8 cellular contexts compared by ENCODE assay signal in genomic region chr7:6530626-6531491, GRCh38. TPM values are rescaled to one million over a fixed set of nuclear protein-coding genes. Genes with fewer than 3 reads are reported as not detected.
DNase-seq lines count a peak whose midpoint lies in the region; ATAC-seq and TF ChIP-seq lines count a peak whose summit lies in the region.

No MANE protein-coding gene starts in this region.

- 2% methylated on average over 74 of the region's 74 CpGs for WGBS in esophagus, 2 donors

- peaks cover 26% of the 10 kb centered on the region for H3K27me3 Mint-ChIP-seq in activated CD8-positive, alpha-beta T cell treated with anti-CD3 and anti-CD28 coated beads, Interleukin-2, amount 10 ng/mL, durations not matched to agents 7 days and 5 days (ENCODE audit: low read depth)

- peak overlapping the region; percentile 68 for H3K4me2 ChIP-seq in skeletal muscle satellite cell (ENCODE audit: low read length)

- no peaks in the 10 kb centered on the region for H3K36me3 ChIP-seq in esophagus (ENCODE audit: control insufficient read depth in 2 of 2, insufficient read depth in 2 of 2, low read length in 1 of 2)
- no peaks in the 10 kb centered on the region for H3K36me3 ChIP-seq in skeletal muscle satellite cell (ENCODE audit: insufficient read depth, low read length)

- H3K4me3 Mint-ChIP-seq in activated CD8-positive, alpha-beta T cell treated with anti-CD3 and anti-CD28 coated beads, Interleukin-2, amount 10 ng/mL, durations not matched to agents 7 days and 5 days, result peak overlapping the region; percentile 78

- peaks cover 29% of the 10 kb centered on the region for H3K4me1 Mint-ChIP-seq in activated CD8-positive, alpha-beta T cell treated with anti-CD3 and anti-CD28 coated beads, Interleukin-2, amount 10 ng/mL, durations not matched to agents 7 days and 5 days (ENCODE audit: low read depth)

- ATAC-seq in HG03342 (IDR thresholded peaks at IDR 0.05; ENCODE audit: unreplicated experiment) (peak; percentile 41), HG03571 (IDR thresholded peaks at IDR 0.05; ENCODE audit: unreplicated experiment) (no peak), HG02571 (IDR thresholded peaks at IDR 0.05; ENCODE audit: unreplicated experiment) (no peak)
- ATAC-seq in activated CD8-positive, alpha-beta T cell treated with anti-CD3 and anti-CD28 coated beads, Interleukin-2, amount 10 ng/mL, durations not matched to agents 7 days and 5 days, result peak; percentile 88

- H3K9ac ChIP-seq in skeletal muscle satellite cell (ENCODE audit: low read depth, low read length), result no peak overlapping the region

- peak; percentile 43 for DNase-seq in G401 (ENCODE audit: low spot score)
- peak; percentile 83 for DNase-seq in activated CD8-positive, alpha-beta T cell treated with anti-CD3 and anti-CD28 coated beads, Interleukin-2, amount 10 ng/mL, durations not matched to agents 7 days and 5 days
- no peak for DNase-seq in RWPE1 (ENCODE audit: low spot score)

- no peaks in the 10 kb centered on the region for H3K36me3 Mint-ChIP-seq in activated CD8-positive, alpha-beta T cell treated with anti-CD3 and anti-CD28 coated beads, Interleukin-2, amount 10 ng/mL, durations not matched to agents 7 days and 5 days (ENCODE audit: low read depth)

- CTCF ChIA-PET in activated CD8-positive, alpha-beta T cell treated with anti-CD3 and anti-CD28 coated beads, Interleukin-2, amount 10 ng/mL, durations not matched to agents 7 days and 5 days (lab: Charles Lee), result interaction anchor here (0.9 kb wide), 1 partner anchor 28 kb away, joined by 3 read pairs; no protein-coding TSS in a partner anchor
- CTCF ChIA-PET in RWPE1 (lab: Yijun Ruan, JAX), result interaction anchor here (0.6 kb wide), 1 partner anchor 25 kb away, joined by 3 read pairs; no protein-coding TSS in a partner anchor

- POLR2A ChIA-PET in activated CD8-positive, alpha-beta T cell treated with anti-CD3 and anti-CD28 coated beads, Interleukin-2, amount 10 ng/mL, durations not matched to agents 7 days and 5 days (lab: Charles Lee), result no interaction called here
- POLR2A ChIA-PET in RWPE1 (lab: Yijun Ruan, JAX; ENCODE audit: low non-redundant PET), result no interaction called here

- H3K9me3 ChIP-seq in esophagus (ENCODE audit: control insufficient read depth in 2 of 2, insufficient read depth in 1 of 2, low read depth in 1 of 2, low read length in 1 of 2) (no peaks in the 10 kb centered on the region), skeletal muscle satellite cell (replicated peaks; ENCODE audit: low read length) (no peaks in the 10 kb centered on the region)

- H3K27ac Mint-ChIP-seq in activated CD8-positive, alpha-beta T cell treated with anti-CD3 and anti-CD28 coated beads, Interleukin-2, amount 10 ng/mL, durations not matched to agents 7 days and 5 days, result no peak overlapping the region

- TF ChIP-seq CTCF in RWPE1 (conservative IDR thresholded peaks at IDR 0.05; ENCODE audit: low read depth), result no peak

- H3K27me3 ChIP-seq in esophagus (ENCODE audit: control insufficient read depth in 1 of 2, insufficient read depth in 2 of 2, low read length in 2 of 2) (peaks cover 4 to 13% of the 10 kb centered on the region in 2 donors), skeletal muscle satellite cell (ENCODE audit: control insufficient read depth, insufficient read depth, low read length) (peaks cover 72% of the 10 kb centered on the region)

- H3K27ac ChIP-seq in esophagus (ENCODE audit: low read depth in 2 of 2, low read length in 1 of 2) (no peak overlapping the region), RWPE1 (no peak overlapping the region)

- in situ Hi-C loops in G401 (cut with HindIII; ENCODE audit: low sequenced_read_pairs), result no loop called here

- H3K4me1 ChIP-seq in esophagus (ENCODE audit: control insufficient read depth in 2 of 2, insufficient read depth in 2 of 2, low read length in 1 of 2) (peaks cover 0 to 14% of the 10 kb centered on the region in 2 donors), skeletal muscle satellite cell (ENCODE audit: control insufficient read depth, insufficient read depth, low read length) (peaks cover 9% of the 10 kb centered on the region)

- H3K9me3 Mint-ChIP-seq in activated CD8-positive, alpha-beta T cell treated with anti-CD3 and anti-CD28 coated beads, Interleukin-2, amount 10 ng/mL, durations not matched to agents 7 days and 5 days (ENCODE audit: insufficient read depth), result no peaks in the 10 kb centered on the region

- H3K4me3 ChIP-seq in esophagus (ENCODE audit: low read depth in 1 of 2, low read length in 2 of 2), result peak overlapping the region; percentile 42 to 53
- H3K4me3 ChIP-seq in skeletal muscle satellite cell (ENCODE audit: low read length), result no peak overlapping the region

RNA-seq across cellular contexts. Expression of gene GRID2IP, which starts 20.4 kb away (rescaled TPM):
- 0.44 TPM in 1 of 2 replicates, not detected in the other for total RNA-seq in G401 (2014; rRNA removed; shearing (Covaris generic))
- under 1 TPM in 1 of 2 experiments, not detected in 1; 0.21 TPM for total RNA-seq in activated CD8-positive, alpha-beta T cell treated with anti-CD3 and anti-CD28 coated beads, Interleukin-2, amount 10 ng/mL, durations not matched to agents 7 days and 5 days
- polyA plus RNA-seq in esophagus, result under 1 TPM; 0.39 to 0.44 TPM
- total RNA-seq in skeletal muscle satellite cell (2012; rRNA removed), result not detected in 2 replicates

RNA-seq across cellular contexts. Expression of gene ZDHHC4, which starts 46.4 kb away (rescaled TPM):
- 65.5 and 66.3 TPM in 2 replicates for total RNA-seq in G401 (2014; rRNA removed; shearing (Covaris generic))
- total RNA-seq in activated CD8-positive, alpha-beta T cell treated with anti-CD3 and anti-CD28 coated beads, Interleukin-2, amount 10 ng/mL, durations not matched to agents 7 days and 5 days, result 10 to 100 TPM; 29.3 to 35.7 TPM
- polyA plus RNA-seq in esophagus, result 10 to 100 TPM; 13.6 to 26.1 TPM
- total RNA-seq in skeletal muscle satellite cell (2012; rRNA removed), result 33.0 and 42.6 TPM in 2 replicates

RNA-seq across cellular contexts. Expression of gene KDELR2, which starts 46.9 kb away (rescaled TPM):
- total RNA-seq in G401 (2014; rRNA removed; shearing (Covaris generic)), result 74.5 and 105 TPM in 2 replicates
- 10 to 100 TPM; 60.3 to 61.9 TPM for total RNA-seq in activated CD8-positive, alpha-beta T cell treated with anti-CD3 and anti-CD28 coated beads, Interleukin-2, amount 10 ng/mL, durations not matched to agents 7 days and 5 days
- 10 to 100 TPM; 42.1 to 52.2 TPM for polyA plus RNA-seq in esophagus
- 192 and 243 TPM in 2 replicates for total RNA-seq in skeletal muscle satellite cell (2012; rRNA removed)

RNA-seq across cellular contexts. Expression of gene INTS15, which starts 59.0 kb away (rescaled TPM):
- total RNA-seq in G401 (2014; rRNA removed; shearing (Covaris generic)), result 24.5 and 33.1 TPM in 2 replicates
- total RNA-seq in activated CD8-positive, alpha-beta T cell treated with anti-CD3 and anti-CD28 coated beads, Interleukin-2, amount 10 ng/mL, durations not matched to agents 7 days and 5 days, result 10 to 100 TPM; 40.9 to 42.7 TPM
- polyA plus RNA-seq in esophagus, result 10 to 100 TPM in 1 of 2 donors, 1 to 10 TPM in 1; 8.9 to 11.8 TPM
- 7.1 and 14.2 TPM in 2 replicates for total RNA-seq in skeletal muscle satellite cell (2012; rRNA removed)

Comparison
In these comparisons a context has a peak if more than half of its experiments do, and no peak if none do; other contexts are left out.
1. ATAC-seq: peak in HG03342 (single experiment) and activated CD8-positive, alpha-beta T cell treated with anti-CD3 and anti-CD28 coated beads, Interleukin-2, amount 10 ng/mL, durations not matched to agents 7 days and 5 days (single experiment); none in HG03571 (single experiment) and HG02571 (single experiment).